17 cellular contexts compared by ENCODE assay signal in genomic region chr2:85712261-85712660, GRCh38. TPM values are rescaled to one million over a fixed set of nuclear protein-coding genes. Genes with fewer than 3 reads are reported as not detected.
DNase-seq lines count a peak whose midpoint lies in the region; ATAC-seq, FAIRE-seq and TF ChIP-seq lines count a peak whose summit lies in the region.
"Had no signal": no experiment of that assay in that cellular context is flagged by ENCODE, and none has a peak within 500 bp of the region (broad histone marks: within the 10 kb centered on the region; RNA-seq: fewer than 3 reads in every experiment).

No MANE protein-coding gene starts in this region.

- TF ChIP-seq RAD21 in liver (IDR thresholded peaks at IDR 0.05) (no peak), HepG2 (CRISPR knock-in tag; IDR thresholded peaks at IDR 0.05) (no peak)

- TF ChIP-seq EP300 in HepG2 (IDR thresholded peaks at IDR 0.05; ENCODE audit: low read depth in 2 of 2, low read length in 2 of 2) (no peak), HepG2 (CRISPR knock-in tag; IDR thresholded peaks at IDR 0.05; ENCODE audit: borderline replicate concordance) (no peak)

- no peak for ATAC-seq in HepG2
- ATAC-seq in Right ventricle myocardium superior (ENCODE audit: poor library complexity), result peak; percentile 9
- no peak for ATAC-seq in GM19351 (IDR thresholded peaks at IDR 0.05; ENCODE audit: unreplicated experiment)
- ATAC-seq: activated CD4-positive, CD25-positive, alpha-beta regulatory T cell treated with anti-CD3 and anti-CD28 coated beads, Interleukin-2, amount 50 U/mL, for 24 hours; GM12878 had no signal

- in situ Hi-C loops in HepG2 (cut with HindIII; ENCODE audit: extremely low pct_ligation_motif_present, low pct_unique_long_range_greater_than_20kb), result loop anchor here (5.0 kb wide), 1 partner anchor 35 kb away; no protein-coding TSS in a partner anchor

- intact Hi-C loops in HepG2 (cut with micrococcal nuclease; ENCODE audit: unreplicated experiment) (no loop called here), Right ventricle myocardium superior (cut with DNase I) (no loop called here), prostate gland (cut with DNase I) (no loop called here)

- H3K4me3 ChIP-seq in liver (ENCODE audit: low read depth in 1 of 3, low read length in 3 of 3), result no peak overlapping the region
- no peak overlapping the region for H3K4me3 ChIP-seq in HepG2 (replicated peaks in 1 of 3; ENCODE audit: insufficient read depth in 1 of 3, low read depth in 2 of 3, low read length in 3 of 3)
- H3K4me3 ChIP-seq in prostate gland, result no peak overlapping the region
- H3K4me3 ChIP-seq: GM12878 had no signal

- no peak for TF ChIP-seq POLR2A in HepG2 (IDR thresholded peaks at IDR 0.05; ENCODE audit: insufficient read depth in 1 of 2, low read depth in 2 of 2, low read length in 2 of 2)
- TF ChIP-seq POLR2A in prostate gland (IDR thresholded peaks at IDR 0.05), result no peak

- POLR2A ChIA-PET in HepG2 (lab: Yijun Ruan, JAX), result interaction anchor here (0.6 kb wide), 1 partner anchor 30 kb away, joined by 3 read pairs; no protein-coding TSS in a partner anchor

- BruUV-seq in HepG2 (replicated peaks; lab: Mats Ljungman, UMichigan), result no TSS peak

- 86% methylated on average over 13 of the region's 13 CpGs for WGBS in liver
- 61% methylated on average over 13 of the region's 13 CpGs for WGBS in HepG2 (ENCODE audit: low lambda C conversion rate)
- WGBS in prostate gland, result 83% methylated on average over 11 of the region's 13 CpGs

- H3K36me3 ChIP-seq in liver (ENCODE audit: control insufficient read depth in 4 of 4, insufficient read depth in 3 of 4, low read depth in 1 of 4, low read length in 3 of 4) (no peaks in the 10 kb centered on the region), HepG2 (replicated peaks in 1 of 2; ENCODE audit: control insufficient read depth in 1 of 2, insufficient read depth in 2 of 2, low read length in 2 of 2) (no peaks in the 10 kb centered on the region), prostate gland (no peaks in the 10 kb centered on the region)

- H3K27ac ChIP-seq in liver (ENCODE audit: low read depth in 1 of 2, low read length in 2 of 2), result peak overlapping the region; percentile 96 to 99
- no peak overlapping the region for H3K27ac ChIP-seq in HepG2 (ENCODE audit: extremely low read length, insufficient read depth, low read length)
- H3K27ac ChIP-seq in prostate gland, result peak overlapping the region; percentile 40 to 50

- H3K9ac ChIP-seq in liver (ENCODE audit: low read depth in 1 of 2, low read length in 2 of 2) (peak overlapping the region in 1 of 2 donors; percentile 76), HepG2 (ENCODE audit: insufficient read depth, low read depth, low read length) (no peak overlapping the region)

- no peaks in the 10 kb centered on the region for H3K27me3 ChIP-seq in liver (ENCODE audit: control insufficient read depth in 4 of 4, insufficient read depth in 4 of 4, low read length in 3 of 4)
- peaks cover 13 to 62% of the 10 kb centered on the region in 2 experiments; a peak in 4 of 5 replicates for H3K27me3 ChIP-seq in HepG2 (ENCODE audit: control insufficient read depth in 1 of 2, insufficient read depth in 2 of 2, low read length in 2 of 2)
- H3K27me3 ChIP-seq in prostate gland (replicated peaks; ENCODE audit: insufficient read depth), result no peaks in the 10 kb centered on the region

- FAIRE-seq in HepG2 (lab: Jason Lieb, UNC), result no peak
- FAIRE-seq: GM12878, H54 had no signal

- no peak overlapping the region for H2AFZ ChIP-seq in HepG2 (ENCODE audit: low read length)

- H4K20me1 ChIP-seq in HepG2 (ENCODE audit: insufficient read depth, low read length), result no peaks in the 10 kb centered on the region

- no peak overlapping the region for H3K4me2 ChIP-seq in HepG2 (ENCODE audit: low read depth, low read length)

- CTCF ChIA-PET in HepG2 (lab: Yijun Ruan, JAX; ENCODE audit: low intra/inter-chr PET ratio, low total read pairs), result no interaction called here

- no peaks in the 10 kb centered on the region for H3K79me2 ChIP-seq in HepG2 (ENCODE audit: insufficient read depth, low read length)

- H3K9me3 ChIP-seq in liver (ENCODE audit: control insufficient read depth in 4 of 4, low read length in 3 of 4) (no peaks in the 10 kb centered on the region), HepG2 (ENCODE audit: low read length) (no peaks in the 10 kb centered on the region), prostate gland (no peaks in the 10 kb centered on the region)

- TF ChIP-seq CTCF in liver (IDR thresholded peaks at IDR 0.05; ENCODE audit: low read depth, low read length, missing input control) (no peak), HepG2 (CRISPR knock-in tag; IDR thresholded peaks at IDR 0.05) (no peak), prostate gland (IDR thresholded peaks at IDR 0.05) (no peak)

- DNase-seq in HepG2 (ENCODE audit: low spot score) (no peak), Right ventricle myocardium superior (peak; percentile 61), prostate gland (ENCODE audit: low spot score) (no peak), COLO829 (ENCODE audit: low spot score) (no peak), DMS79 (lab: John Stamatoyannopoulos, UW) (no peak), NCI-H526 (lab: John Stamatoyannopoulos, UW) (no peak)
- DNase-seq: ACHN; activated T-cell treated with anti-CD3 and anti-CD28 coated beads, Interleukin-2, amount 50 U/mL, for 48 hours; endodermal cell; NCI-H1694 treated with DMSO at 0.1 percent for 48 hours; NCI-H82 had no signal

- peaks cover 27 to 63% (median 44%) of the 10 kb centered on the region in 4 donors for H3K4me1 ChIP-seq in liver (ENCODE audit: control insufficient read depth in 4 of 4, insufficient read depth in 4 of 4, low read length in 3 of 4)
- peaks cover 11% of the 10 kb centered on the region for H3K4me1 ChIP-seq in HepG2 (ENCODE audit: insufficient read depth, low read length)
- H3K4me1 ChIP-seq in prostate gland (replicated peaks), result peaks cover 4% of the 10 kb centered on the region

RNA-seq across cellular contexts. Expression of gene GNLY, which starts 18.1 kb away (rescaled TPM):
- total RNA-seq in liver, result under 1 TPM in 1 of 2 donors, not detected in 1; 0.75 TPM
- polyA plus RNA-seq in liver, result 1 to 10 TPM; 1.3 to 4.8 TPM
- total RNA-seq in HepG2 (2016; rRNA removed; fragmentation: Illumina TruSeq; extraction: Trizol), result not detected in 2 replicates
- total RNA-seq in HepG2 (2016; cell fraction: cytosol; rRNA removed; fragmentation: Illumina TruSeq; extraction: Trizol; ENCODE audit: low read depth), result not detected in 2 replicates
- not detected in 2 replicates for total RNA-seq in HepG2 (2016; cell fraction: insoluble cytoplasmic fraction; rRNA removed; fragmentation: Illumina TruSeq; extraction: Trizol)
- not detected in 2 replicates for total RNA-seq in HepG2 (2016; cell fraction: membrane; rRNA removed; fragmentation: Illumina TruSeq; extraction: Trizol)
- total RNA-seq in HepG2 (2016; cell fraction: nucleus; rRNA removed; fragmentation: Illumina TruSeq; extraction: Trizol), result not detected in 2 replicates
- not detected in 2 replicates for polyA plus RNA-seq in HepG2 (2011; rRNA removed)
- not detected in 2 replicates for polyA plus RNA-seq in HepG2 (2011; cell fraction: cytosol; rRNA removed)
- polyA plus RNA-seq in HepG2 (2011; cell fraction: nucleus; rRNA removed), result 0.23 TPM in 1 of 2 replicates, not detected in the other
- 0.07 and 0.16 TPM in 2 replicates for polyA plus RNA-seq in HepG2 (2012)
- polyA plus RNA-seq in HepG2 (2016; cell fraction: cytosol; fragmentation: Illumina TruSeq; extraction: Trizol; ENCODE audit: low read depth), result not detected in 2 replicates
- polyA plus RNA-seq in HepG2 (2016; cell fraction: insoluble cytoplasmic fraction; fragmentation: Illumina TruSeq; extraction: Trizol; ENCODE audit: low read depth), result not detected in 2 replicates
- not detected in 2 replicates for polyA plus RNA-seq in HepG2 (2016; cell fraction: membrane; fragmentation: Illumina TruSeq; extraction: Trizol; ENCODE audit: low read depth)
- polyA plus RNA-seq in HepG2 (2016; cell fraction: nucleus; fragmentation: Illumina TruSeq; extraction: Trizol; ENCODE audit: insufficient read depth, low read depth), result not detected in 2 replicates
- polyA minus RNA-seq in HepG2 (2011; rRNA and poly(A)+ RNA removed; ENCODE audit: low replicate concordance), result not detected in 2 replicates
- not detected in 2 replicates for polyA minus RNA-seq in HepG2 (2011; cell fraction: cytosol; rRNA and poly(A)+ RNA removed)
- polyA minus RNA-seq in HepG2 (2011; cell fraction: nucleus; rRNA and poly(A)+ RNA removed), result not detected in 2 replicates
- 1.7 TPM for total RNA-seq in Right ventricle myocardium superior
- total RNA-seq in prostate gland, result under 1 TPM; 0.36 to 0.68 TPM
- total RNA-seq: endodermal cell had no signal

RNA-seq across cellular contexts. Expression of gene ATOH8, which starts 41.5 kb away (rescaled TPM):
- 10 to 100 TPM in 1 of 2 donors, under 1 TPM in 1; 0.33 to 37.7 TPM for total RNA-seq in liver
- polyA plus RNA-seq in liver, result 10 to 100 TPM; 20.4 to 33.2 TPM
- total RNA-seq in HepG2 (2016; rRNA removed; fragmentation: Illumina TruSeq; extraction: Trizol), result 0.11 and 0.13 TPM in 2 replicates
- 0.10 TPM in 1 of 2 replicates, not detected in the other for total RNA-seq in HepG2 (2016; cell fraction: cytosol; rRNA removed; fragmentation: Illumina TruSeq; extraction: Trizol; ENCODE audit: low read depth)
- 0.13 and 0.21 TPM in 2 replicates for total RNA-seq in HepG2 (2016; cell fraction: insoluble cytoplasmic fraction; rRNA removed; fragmentation: Illumina TruSeq; extraction: Trizol)
- total RNA-seq in HepG2 (2016; cell fraction: membrane; rRNA removed; fragmentation: Illumina TruSeq; extraction: Trizol), result 0.12 and 0.21 TPM in 2 replicates
- total RNA-seq in HepG2 (2016; cell fraction: nucleus; rRNA removed; fragmentation: Illumina TruSeq; extraction: Trizol), result 0.34 and 0.38 TPM in 2 replicates
- polyA plus RNA-seq in HepG2 (2011; rRNA removed), result 0.22 and 0.61 TPM in 2 replicates
- polyA plus RNA-seq in HepG2 (2011; cell fraction: cytosol; rRNA removed), result 0.23 and 0.62 TPM in 2 replicates
- 0.55 and 0.88 TPM in 2 replicates for polyA plus RNA-seq in HepG2 (2011; cell fraction: nucleus; rRNA removed)
- polyA plus RNA-seq in HepG2 (2012), result 0.13 TPM in 1 of 2 replicates, not detected in the other
- not detected in 2 replicates for polyA plus RNA-seq in HepG2 (2016; cell fraction: cytosol; fragmentation: Illumina TruSeq; extraction: Trizol; ENCODE audit: low read depth)
- 0.11 and 0.14 TPM in 2 replicates for polyA plus RNA-seq in HepG2 (2016; cell fraction: insoluble cytoplasmic fraction; fragmentation: Illumina TruSeq; extraction: Trizol; ENCODE audit: low read depth)
- polyA plus RNA-seq in HepG2 (2016; cell fraction: membrane; fragmentation: Illumina TruSeq; extraction: Trizol; ENCODE audit: low read depth), result 0.13 TPM in 1 of 2 replicates, not detected in the other
- polyA plus RNA-seq in HepG2 (2016; cell fraction: nucleus; fragmentation: Illumina TruSeq; extraction: Trizol; ENCODE audit: insufficient read depth, low read depth), result 0.15 and 0.25 TPM in 2 replicates
- polyA minus RNA-seq in HepG2 (2011; rRNA and poly(A)+ RNA removed; ENCODE audit: low replicate concordance), result 1.6 and 10.7 TPM in 2 replicates
- 0.44 TPM in 1 of 2 replicates, not detected in the other for polyA minus RNA-seq in HepG2 (2011; cell fraction: cytosol; rRNA and poly(A)+ RNA removed)
- polyA minus RNA-seq in HepG2 (2011; cell fraction: nucleus; rRNA and poly(A)+ RNA removed), result 0.62 and 1.4 TPM in 2 replicates
- 25.8 TPM for total RNA-seq in Right ventricle myocardium superior
- total RNA-seq in prostate gland, result 10 to 100 TPM; 40.1 to 49.8 TPM
- total RNA-seq: GM12878 had no signal

RNA-seq across cellular contexts. Expression of gene SFTPB, which starts 44.3 kb away (rescaled TPM):
- not detected for total RNA-seq in liver
- polyA plus RNA-seq in liver, result not detected
- not detected in 2 replicates for total RNA-seq in HepG2 (2016; rRNA removed; fragmentation: Illumina TruSeq; extraction: Trizol)
- not detected in 2 replicates for total RNA-seq in HepG2 (2016; cell fraction: cytosol; rRNA removed; fragmentation: Illumina TruSeq; extraction: Trizol; ENCODE audit: low read depth)
- total RNA-seq in HepG2 (2016; cell fraction: insoluble cytoplasmic fraction; rRNA removed; fragmentation: Illumina TruSeq; extraction: Trizol), result not detected in 2 replicates
- not detected in 2 replicates for total RNA-seq in HepG2 (2016; cell fraction: membrane; rRNA removed; fragmentation: Illumina TruSeq; extraction: Trizol)
- not detected in 2 replicates for total RNA-seq in HepG2 (2016; cell fraction: nucleus; rRNA removed; fragmentation: Illumina TruSeq; extraction: Trizol)
- polyA plus RNA-seq in HepG2 (2011; rRNA removed), result not detected in 2 replicates
- not detected in 2 replicates for polyA plus RNA-seq in HepG2 (2011; cell fraction: cytosol; rRNA removed)
- polyA plus RNA-seq in HepG2 (2011; cell fraction: nucleus; rRNA removed), result not detected in 2 replicates
- not detected in 2 replicates for polyA plus RNA-seq in HepG2 (2012)
- not detected in 2 replicates for polyA plus RNA-seq in HepG2 (2016; cell fraction: cytosol; fragmentation: Illumina TruSeq; extraction: Trizol; ENCODE audit: low read depth)
- polyA plus RNA-seq in HepG2 (2016; cell fraction: insoluble cytoplasmic fraction; fragmentation: Illumina TruSeq; extraction: Trizol; ENCODE audit: low read depth), result not detected in 2 replicates
- polyA plus RNA-seq in HepG2 (2016; cell fraction: membrane; fragmentation: Illumina TruSeq; extraction: Trizol; ENCODE audit: low read depth), result not detected in 2 replicates
- not detected in 2 replicates for polyA plus RNA-seq in HepG2 (2016; cell fraction: nucleus; fragmentation: Illumina TruSeq; extraction: Trizol; ENCODE audit: insufficient read depth, low read depth)
- not detected in 2 replicates for polyA minus RNA-seq in HepG2 (2011; rRNA and poly(A)+ RNA removed; ENCODE audit: low replicate concordance)
- polyA minus RNA-seq in HepG2 (2011; cell fraction: cytosol; rRNA and poly(A)+ RNA removed), result not detected in 2 replicates
- not detected in 2 replicates for polyA minus RNA-seq in HepG2 (2011; cell fraction: nucleus; rRNA and poly(A)+ RNA removed)
- total RNA-seq in Right ventricle myocardium superior, result 0.46 TPM
- under 1 TPM in 1 of 2 donors, not detected in 1; 0.59 TPM for total RNA-seq in prostate gland
- total RNA-seq: endodermal cell, subcutaneous adipose tissue had no signal
